Comparison of ENCODE assay signal across 8 cellular contexts in the genomic region with DNA sequence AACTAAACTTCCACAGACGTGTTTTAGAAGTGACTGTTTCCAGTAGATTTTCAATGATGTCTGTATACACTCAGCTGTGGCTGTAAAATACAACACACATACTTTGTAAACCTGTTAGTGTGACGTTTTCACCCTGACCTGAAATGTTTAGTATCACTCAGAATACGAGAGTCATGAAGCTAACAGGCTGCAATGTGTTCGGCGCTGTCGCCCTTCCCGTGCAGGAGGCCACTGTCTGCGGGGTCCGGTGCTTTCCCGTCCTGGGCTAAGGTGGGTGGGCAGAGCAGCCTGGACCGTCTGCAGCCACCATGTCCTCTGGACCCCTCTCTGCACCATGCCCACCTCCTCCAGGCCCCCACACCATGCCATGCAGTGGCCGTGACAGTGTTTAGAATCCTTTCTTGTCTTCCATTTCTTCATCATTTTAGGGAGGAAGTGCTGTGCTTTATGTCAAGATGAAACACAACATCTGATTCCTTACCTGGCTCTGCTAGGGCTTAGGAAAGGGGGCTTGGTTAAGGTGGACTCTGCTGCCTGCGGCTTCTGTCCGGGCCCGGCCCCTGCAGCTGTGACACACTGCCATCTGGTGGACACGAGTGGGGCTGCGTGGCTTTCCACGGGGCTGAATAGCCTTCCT. TPM values are rescaled to one million over a fixed set of nuclear protein-coding genes. Genes with fewer than 3 reads are reported as not detected.
DNase-seq lines count a peak whose midpoint lies in the region; ATAC-seq, FAIRE-seq and TF ChIP-seq lines count a peak whose summit lies in the region.

No MANE protein-coding gene starts in this region.

- no peaks in the 10 kb centered on the region for H3K27me3 ChIP-seq in bronchial epithelial cell (ENCODE audit: control insufficient read depth, insufficient read depth, low read length)

- POLR2A ChIA-PET in AG04449 (lab: Yijun Ruan, JAX), result interaction anchor here (1.2 to 1.4 kb wide), 2 partner anchors 57 to 75 kb away, joined by 3 to 6 read pairs; no protein-coding TSS in a partner anchor

- ATAC-seq in GM18867 (IDR thresholded peaks at IDR 0.05; ENCODE audit: unreplicated experiment) (peak; percentile 54), GM18858 (IDR thresholded peaks at IDR 0.05; ENCODE audit: unreplicated experiment) (no peak)

- DNase-seq in AG04449 (ENCODE audit: low read depth, low spot score) (no peak), NCI-H1105 treated with DMSO at 0.1 percent for 48 hours (lab: John Stamatoyannopoulos, UW) (peak; percentile 27), bronchial epithelial cell (ENCODE audit: low read depth) (peak; percentile 37), kidney glomerular epithelial cell (lab: John Stamatoyannopoulos, UW) (peak; percentile 32)
- peak; percentile 79 for DNase-seq in activated CD4-positive, CD25-positive, alpha-beta regulatory T cell treated with anti-CD3 and anti-CD28 coated beads, Interleukin-2, amount 50 U/mL, for 72 hours
- peak; percentile 61 for DNase-seq in stimulated activated CD4-positive, alpha-beta T cell treated with anti-CD3 and anti-CD28 coated beads, Interleukin-2, amount 100 ng/mL, for 4 hours (ENCODE audit: low read depth)

- no peak for FAIRE-seq in bronchial epithelial cell (lab: Jason Lieb, UNC)

- CTCF ChIA-PET in AG04449 (lab: Yijun Ruan, JAX), result interaction anchor here (0.7 to 11.1 kb wide), 58 partner anchors 12 to 658 kb away, joined by 3 to 223 read pairs (median 8); partner anchors contain the start of genes COPS8 and RAB17

- TF ChIP-seq CTCF in AG04449 (IDR thresholded peaks at IDR 0.05; ENCODE audit: insufficient read depth, low read length, missing control alignments), result peak; percentile 94
- TF ChIP-seq CTCF in bronchial epithelial cell (IDR thresholded peaks at IDR 0.05; ENCODE audit: insufficient read depth, low read length, severe bottlenecking), result peak; percentile 93

- peaks cover 28% of the 10 kb centered on the region for H3K36me3 ChIP-seq in bronchial epithelial cell (ENCODE audit: control insufficient read depth, insufficient read depth, low read length)

- no peak overlapping the region for H3K4me3 ChIP-seq in AG04449 (ENCODE audit: low read depth, low read length)
- H3K4me3 ChIP-seq in bronchial epithelial cell (ENCODE audit: low read depth, low read length), result no peak overlapping the region

RNA-seq across cellular contexts. Expression of gene RBM44, which starts 53.8 kb away (rescaled TPM):
- total RNA-seq in bronchial epithelial cell, result 0.26 TPM in 2 replicates
